ENCODE assay signal across 31 cellular contexts in genomic region chr2:224572338-224572737, GRCh38. TPM values are rescaled to one million over a fixed set of nuclear protein-coding genes. Genes with fewer than 3 reads are reported as not detected.
DNase-seq lines count a peak whose midpoint lies in the region; ATAC-seq and TF ChIP-seq lines count a peak whose summit lies in the region.
"Had no signal": no experiment of that assay in that cellular context is flagged by ENCODE, and none has a peak within 500 bp of the region (broad histone marks: within the 10 kb centered on the region; RNA-seq: fewer than 3 reads in every experiment).

No MANE protein-coding gene starts in this region.

- peak overlapping the region; percentile 37 for H3K4me2 ChIP-seq in Loucy (ENCODE audit: low read depth, low read length, poor library complexity, severe bottlenecking)

- H3K36me3 Mint-ChIP-seq in activated T-helper 17 cell treated with anti-CD3 and anti-CD28 coated beads, Interleukin-2, amount 50 U/mL, for 72 hours (ENCODE audit: low read depth), result peaks cover 44% of the 10 kb centered on the region

- TF ChIP-seq CTCF in Loucy (conservative IDR thresholded peaks at IDR 0.05; ENCODE audit: low read length), result no peak
- no peak for TF ChIP-seq CTCF in psoas muscle (IDR thresholded peaks at IDR 0.05)

- H3K27me3 Mint-ChIP-seq in activated T-helper 17 cell treated with anti-CD3 and anti-CD28 coated beads, Interleukin-2, amount 50 U/mL, for 72 hours, result no peaks in the 10 kb centered on the region

- no peak overlapping the region for H3K27ac Mint-ChIP-seq in activated T-helper 17 cell treated with anti-CD3 and anti-CD28 coated beads, Interleukin-2, amount 50 U/mL, for 72 hours
- H3K27ac Mint-ChIP-seq: activated CD8-positive, alpha-beta T cell treated with anti-CD3 and anti-CD28 coated beads, Interleukin-2, amount 10 ng/mL, durations not matched to agents 7 days and 5 days; immature natural killer cell; neural progenitor cell; T-helper 1 cell treated with Interleukin-12 subunit alpha and Interleukin-12 subunit beta and Interleukin-4 antibody, amounts not matched to agents 30 μg/mL and 1 μg/mL, for 36 hours had no signal

- H3K36me3 ChIP-seq in Loucy (ENCODE audit: insufficient read depth, low read length), result no peaks in the 10 kb centered on the region
- no peaks in the 10 kb centered on the region for H3K36me3 ChIP-seq in psoas muscle (ENCODE audit: insufficient read depth in 1 of 2, low read depth in 1 of 2)
- H3K36me3 ChIP-seq: brain microvascular endothelial cell, colonic mucosa, left ventricle myocardium inferior, neural progenitor cell, Peyer's patch, stomach, tibial artery had no signal

- H3K9ac ChIP-seq in Loucy (ENCODE audit: low read depth, low read length, poor library complexity, severe bottlenecking), result no peak overlapping the region
- H3K9ac ChIP-seq: neural progenitor cell had no signal

- H3K27ac ChIP-seq in psoas muscle, result peak overlapping the region; percentile 55
- H3K27ac ChIP-seq: 22Rv1, brain microvascular endothelial cell, colonic mucosa, left ventricle myocardium inferior, neural progenitor cell, Peyer's patch, stomach, tibial artery had no signal

- no peaks in the 10 kb centered on the region for H3K9me3 Mint-ChIP-seq in activated T-helper 17 cell treated with anti-CD3 and anti-CD28 coated beads, Interleukin-2, amount 50 U/mL, for 72 hours
- H3K9me3 Mint-ChIP-seq: immature natural killer cell; T-helper 1 cell treated with Interleukin-12 subunit alpha and Interleukin-12 subunit beta and Interleukin-4 antibody, amounts not matched to agents 30 μg/mL and 1 μg/mL, for 36 hours had no signal

- 28 to 38% (median 38%) methylated on average over 4 of the region's 4 CpGs for WGBS in psoas muscle, 3 donors

- intact Hi-C loops in psoas muscle (cut with DNase I), result loop anchor here in 1 of 2 donors (10.0 kb wide), 1 partner anchor 48 kb away; no protein-coding TSS in a partner anchor

- H3K4me3 Mint-ChIP-seq in activated T-helper 17 cell treated with anti-CD3 and anti-CD28 coated beads, Interleukin-2, amount 50 U/mL, for 72 hours, result peak overlapping the region; percentile 53
- H3K4me3 Mint-ChIP-seq: activated CD8-positive, alpha-beta T cell treated with anti-CD3 and anti-CD28 coated beads, Interleukin-2, amount 10 ng/mL, durations not matched to agents 7 days and 5 days; neural progenitor cell; T-helper 1 cell treated with Interleukin-12 subunit alpha and Interleukin-12 subunit beta and Interleukin-4 antibody, amounts not matched to agents 30 μg/mL and 1 μg/mL, for 36 hours had no signal

- no peak overlapping the region for H2AFZ ChIP-seq in Loucy (ENCODE audit: low read length)
- H2AFZ ChIP-seq: neural progenitor cell had no signal

- no peak for ATAC-seq in activated T-helper 17 cell treated with anti-CD3 and anti-CD28 coated beads, Interleukin-2, amount 50 U/mL, for 72 hours (replicated peaks)
- ATAC-seq in psoas muscle, result peak; percentile 85 to 94 (median 90)
- no peak for ATAC-seq in GM21367 (IDR thresholded peaks at IDR 0.05; ENCODE audit: unreplicated experiment)
- ATAC-seq in GM21526 (IDR thresholded peaks at IDR 0.05; ENCODE audit: low FRiP score, unreplicated experiment), result no peak
- ATAC-seq: activated CD8-positive, alpha-beta T cell treated with anti-CD3 and anti-CD28 coated beads, Interleukin-2, amount 10 ng/mL, durations not matched to agents 7 days and 5 days; GM12878 had no signal

- H3K4me1 ChIP-seq in Loucy (ENCODE audit: insufficient read depth, low read length, poor library complexity, severe bottlenecking) (peaks cover 67% of the 10 kb centered on the region), psoas muscle (peaks cover 87% of the 10 kb centered on the region)

- no peaks in the 10 kb centered on the region for H3K9me2 ChIP-seq in Loucy (replicated peaks; ENCODE audit: low read depth, low read length)

- H4K20me1 ChIP-seq in Loucy (ENCODE audit: insufficient read depth, low read length, poor library complexity, severe bottlenecking), result peaks cover 98% of the 10 kb centered on the region

- H3K27me3 ChIP-seq in Loucy (ENCODE audit: insufficient read depth, low read length, poor library complexity, severe bottlenecking), result no peaks in the 10 kb centered on the region
- no peaks in the 10 kb centered on the region for H3K27me3 ChIP-seq in psoas muscle (ENCODE audit: insufficient read depth in 3 of 3, low read length in 2 of 3)
- H3K27me3 ChIP-seq: brain microvascular endothelial cell, colonic mucosa, neural progenitor cell, Peyer's patch, stomach, tibial artery had no signal

- H3F3A ChIP-seq in Loucy (ENCODE audit: low read depth), result peaks cover 7% of the 10 kb centered on the region

- peaks cover 54% of the 10 kb centered on the region for H3K4me1 Mint-ChIP-seq in activated T-helper 17 cell treated with anti-CD3 and anti-CD28 coated beads, Interleukin-2, amount 50 U/mL, for 72 hours

- no peak overlapping the region for H3K4me3 ChIP-seq in Loucy (ENCODE audit: low read length, poor library complexity, severe bottlenecking)
- no peak overlapping the region for H3K4me3 ChIP-seq in psoas muscle
- H3K4me3 ChIP-seq: colonic mucosa, GM12878, left ventricle myocardium inferior, neural progenitor cell, Peyer's patch, stomach, tibial artery had no signal

- H3K79me2 ChIP-seq in Loucy (ENCODE audit: insufficient read depth, low read length), result peaks cover 100% of the 10 kb centered on the region

- DNase-seq in DMS53 (lab: John Stamatoyannopoulos, UW), result peak; percentile 32
- DNase-seq in DMS53 treated with DMSO at 0.1 percent for 48 hours (lab: John Stamatoyannopoulos, UW; ENCODE audit: unreplicated experiment), result no peak
- DNase-seq in psoas muscle, result no peak
- DNase-seq in EL, result no peak
- DNase-seq: activated CD8-positive, alpha-beta T cell treated with anti-CD3 and anti-CD28 coated beads, Interleukin-2, amount 10 ng/mL, durations not matched to agents 7 days and 5 days; activated gamma-delta T cell treated with Interleukin-2 at 50 U/mL for 16 hours; brain microvascular endothelial cell; colonic mucosa; COR-L47; DND-41; effector memory CD4-positive, alpha-beta T cell; foreskin fibroblast; HCEC 1CT; hippocampal formation; immature natural killer cell; Karpas-422; left ventricle myocardium inferior; midbrain; MV-4-11; NCI-H187 treated with DMSO at 0.1 percent for 48 hours; Peyer's patch; stomach; tibial artery had no signal

- H3K9me3 ChIP-seq in Loucy (ENCODE audit: insufficient read depth, low read depth, low read length) (no peaks in the 10 kb centered on the region), psoas muscle (no peaks in the 10 kb centered on the region)
- H3K9me3 ChIP-seq: colonic mucosa, left ventricle myocardium inferior, Peyer's patch, stomach, tibial artery had no signal

RNA-seq across cellular contexts. Expression of gene CUL3, which starts 12.8 kb away (rescaled TPM):
- total RNA-seq in activated T-helper 17 cell treated with anti-CD3 and anti-CD28 coated beads, Interleukin-2, amount 50 U/mL, for 72 hours, result 100 to 1,000 TPM in 1 of 2 donors, 10 to 100 TPM in 1; 96.1 to 128 TPM
- 100 to 1,000 TPM; 103 to 173 (median 126) TPM for total RNA-seq in psoas muscle
- 100 to 1,000 TPM; 109 to 218 (median 128) TPM for polyA plus RNA-seq in psoas muscle

Comparison
In these comparisons a context has a peak if more than half of its experiments do, and no peak if none do; other contexts are left out.
1. ATAC-seq: peak in psoas muscle (4 of 4); none in activated T-helper 17 cell treated with anti-CD3 and anti-CD28 coated beads, Interleukin-2, amount 50 U/mL, for 72 hours (single experiment), GM21367 (single experiment) and GM21526 (single experiment).